Comparison of ENCODE assay signal across 1 cellular context in genomic region chr2:25340340-25340886, GRCh38.
A peak's percentile ranks its signal among the peaks of the same experiment; 100 is the strongest.
TF ChIP-seq lines count a peak whose summit lies in the region.

No MANE protein-coding gene starts in this region.

TF ChIP-seq in HepG2, 621 proteins besides CTCF, POLR2A, EP300 and RAD21 (continued from another document and continues in another):
- TF ChIP-seq SMAD3 (CRISPR knock-in tag; IDR thresholded peaks at IDR 0.05) (no peak), ZBTB34 (CRISPR knock-in tag; IDR thresholded peaks at IDR 0.05) (0 out of 2 replicates have a peak, but pooled peaks have one; percentile 5), WIZ (CRISPR knock-in tag; IDR thresholded peaks at IDR 0.05) (no peak), YY1 (IDR thresholded peaks at IDR 0.05; ENCODE audit: insufficient read depth, insufficient replicate concordance, low read depth, low read length) (no peak), HMG20A (CRISPR knock-in tag; IDR thresholded peaks at IDR 0.05; ENCODE audit: borderline replicate concordance) (no peak), SATB2 (CRISPR knock-in tag; IDR thresholded peaks at IDR 0.05) (no peak), HNRNPL (IDR thresholded peaks at IDR 0.05; ENCODE audit: low read depth, low read length) (no peak), SAP130 (CRISPR knock-in tag; IDR thresholded peaks at IDR 0.05; ENCODE audit: low read depth) (peak; percentile 12; the same call in 1 of the 2 replicates), ZNF670 (CRISPR knock-in tag; IDR thresholded peaks at IDR 0.05; ENCODE audit: borderline replicate concordance) (no peak), ZBTB7A (CRISPR knock-in tag; IDR thresholded peaks at IDR 0.05) (0 out of 2 replicates have a peak, but pooled peaks have one; percentile 44), ZNF121 (CRISPR knock-in tag; IDR thresholded peaks at IDR 0.05) (no peak), SOX6 (IDR thresholded peaks at IDR 0.05) (no peak), SOX6 (CRISPR knock-in tag; IDR thresholded peaks at IDR 0.05) (no peak), SRSF1 (optimal IDR thresholded peaks at IDR 0.05; ENCODE audit: low read depth, low read length) (peak; percentile 11), ZMYM3 (CRISPR knock-in tag; IDR thresholded peaks at IDR 0.05) (no peak), RBM39 (IDR thresholded peaks at IDR 0.05; ENCODE audit: low read depth, low read length, poor library complexity, severe bottlenecking) (peak; percentile 66), ZC3H13 (CRISPR knock-in tag; IDR thresholded peaks at IDR 0.05) (no peak), GPBP1L1 (CRISPR knock-in tag; IDR thresholded peaks at IDR 0.05) (no peak), ZNF276 (CRISPR knock-in tag; IDR thresholded peaks at IDR 0.05; ENCODE audit: low read depth) (no peak), ZFP41 (CRISPR knock-in tag; IDR thresholded peaks at IDR 0.05; ENCODE audit: borderline replicate concordance) (0 out of 2 replicates have a peak, but pooled peaks have one; percentile 19), SMAD1 (CRISPR knock-in tag; IDR thresholded peaks at IDR 0.05; ENCODE audit: borderline replicate concordance, low read depth) (no peak), ZSCAN31 (CRISPR knock-in tag; IDR thresholded peaks at IDR 0.05; ENCODE audit: low read depth) (no peak), NR1H2 (CRISPR knock-in tag; IDR thresholded peaks at IDR 0.05; ENCODE audit: borderline replicate concordance, low read depth) (0 out of 2 replicates have a peak, but pooled peaks have one; percentile 55), ZMYM4 (CRISPR knock-in tag; IDR thresholded peaks at IDR 0.05) (no peak), ZNF883 (CRISPR knock-in tag; IDR thresholded peaks at IDR 0.05; ENCODE audit: not compliant biosample characterization) (no peak), CAMTA2 (CRISPR knock-in tag; IDR thresholded peaks at IDR 0.05; ENCODE audit: borderline replicate concordance) (no peak), HOMEZ (CRISPR knock-in tag; IDR thresholded peaks at IDR 0.05; ENCODE audit: low read depth) (no peak), ZNF260 (CRISPR knock-in tag; IDR thresholded peaks at IDR 0.05; ENCODE audit: borderline replicate concordance, low read depth) (no peak), ZBTB40 (IDR thresholded peaks at IDR 0.05) (no peak), ZBTB40 (CRISPR knock-in tag; IDR thresholded peaks at IDR 0.05) (no peak), ZUFSP (CRISPR knock-in tag; IDR thresholded peaks at IDR 0.05; ENCODE audit: borderline replicate concordance) (no peak), IKZF1 (IDR thresholded peaks at IDR 0.05) (no peak), ATM (IDR thresholded peaks at IDR 0.05; ENCODE audit: borderline replicate concordance) (no peak), ZBTB1 (CRISPR knock-in tag; IDR thresholded peaks at IDR 0.05; ENCODE audit: borderline replicate concordance) (peak; percentile 67; the same call in 1 of the 2 replicates), FOXA1 (IDR thresholded peaks at IDR 0.05) (no peak), FOXA1 (CRISPR knock-in tag; IDR thresholded peaks at IDR 0.05) (no peak), ELF3 (CRISPR knock-in tag; IDR thresholded peaks at IDR 0.05) (no peak), CREM (IDR thresholded peaks at IDR 0.05) (no peak), CREM (CRISPR knock-in tag; IDR thresholded peaks at IDR 0.05) (no peak), ZBTB37 (CRISPR knock-in tag; IDR thresholded peaks at IDR 0.05) (no peak), ZNF329 (CRISPR knock-in tag; IDR thresholded peaks at IDR 0.05; ENCODE audit: low read depth) (no peak), RXRB (CRISPR knock-in tag; IDR thresholded peaks at IDR 0.05; ENCODE audit: borderline replicate concordance) (peak; percentile 23; the same call in 1 of the 2 replicates), ZSCAN25 (CRISPR knock-in tag; IDR thresholded peaks at IDR 0.05) (no peak), CHD4 (IDR thresholded peaks at IDR 0.05; ENCODE audit: borderline replicate concordance, low read length) (0 out of 2 replicates have a peak, but pooled peaks have one; percentile 39), ZNF563 (CRISPR knock-in tag; IDR thresholded peaks at IDR 0.05) (no peak), GABPA (IDR thresholded peaks at IDR 0.05; ENCODE audit: low read depth, low read length) (0 out of 2 replicates have a peak, but pooled peaks have one; percentile 0), GABPA (CRISPR knock-in tag; IDR thresholded peaks at IDR 0.05; ENCODE audit: low read depth) (no peak), ZNF44 (CRISPR knock-in tag; IDR thresholded peaks at IDR 0.05) (no peak), SIN3A (IDR thresholded peaks at IDR 0.05; ENCODE audit: borderline replicate concordance, low read depth, low read length) (no peak), ZNF274 (CRISPR knock-in tag; IDR thresholded peaks at IDR 0.05) (no peak)
